Comparison of ENCODE assay signal across 1 cellular context in genomic region chr22:31083377-31083768, GRCh38.
TF ChIP-seq lines count a peak whose summit lies in the region.

No MANE protein-coding gene starts in this region.

TF ChIP-seq in liver, 16 proteins besides CTCF, POLR2A, EP300 and RAD21 (continued from another document):
- TF ChIP-seq, protein P1, sequence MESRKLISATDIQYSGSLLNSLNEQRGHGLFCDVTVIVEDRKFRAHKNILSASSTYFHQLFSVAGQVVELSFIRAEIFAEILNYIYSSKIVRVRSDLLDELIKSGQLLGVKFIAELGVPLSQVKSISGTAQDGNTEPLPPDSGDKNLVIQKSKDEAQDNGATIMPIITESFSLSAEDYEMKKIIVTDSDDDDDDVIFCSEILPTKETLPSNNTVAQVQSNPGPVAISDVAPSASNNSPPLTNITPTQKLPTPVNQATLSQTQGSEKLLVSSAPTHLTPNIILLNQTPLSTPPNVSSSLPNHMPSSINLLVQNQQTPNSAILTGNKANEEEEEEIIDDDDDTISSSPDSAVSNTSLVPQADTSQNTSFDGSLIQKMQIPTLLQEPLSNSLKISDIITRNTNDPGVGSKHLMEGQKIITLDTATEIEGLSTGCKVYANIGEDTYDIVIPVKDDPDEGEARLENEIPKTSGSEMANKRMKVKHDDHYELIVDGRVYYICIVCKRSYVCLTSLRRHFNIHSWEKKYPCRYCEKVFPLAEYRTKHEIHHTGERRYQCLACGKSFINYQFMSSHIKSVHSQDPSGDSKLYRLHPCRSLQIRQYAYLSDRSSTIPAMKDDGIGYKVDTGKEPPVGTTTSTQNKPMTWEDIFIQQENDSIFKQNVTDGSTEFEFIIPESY (IDR thresholded peaks at IDR 0.05) = no peak
